Comparison of ENCODE assay signal across 22 cellular contexts in genomic region chr9:95193067-95193466, GRCh38.
DNase-seq lines count a peak whose midpoint lies in the region; TF ChIP-seq lines count a peak whose summit lies in the region.
"Had no signal": no experiment of that assay in that cellular context is flagged by ENCODE, and none has a peak within 500 bp of the region (broad histone marks: within the 10 kb centered on the region; RNA-seq: fewer than 3 reads in every experiment).

No MANE protein-coding gene starts in this region.

- H3K9me2 ChIP-seq in OCI-LY7 (ENCODE audit: insufficient read depth, low read length) = no peaks in the 10 kb centered on the region

- H3K9ac ChIP-seq in mammary epithelial cell (ENCODE audit: insufficient read depth, low read length) = no peak overlapping the region

- TF ChIP-seq POLR2A in breast epithelium (IDR thresholded peaks at IDR 0.05) (no peak), prostate gland (IDR thresholded peaks at IDR 0.05) (no peak)

- H3K4me3 Mint-ChIP-seq in endothelial cell (ENCODE audit: unreplicated experiment) = no peak overlapping the region
- H3K4me3 Mint-ChIP-seq: CD8-positive, alpha-beta memory T cell; nephron progenitor cell; stimulated activated naive CD8-positive, alpha-beta T cell treated with anti-CD3 and anti-CD28 coated beads, Interleukin-15, amount 100 ng/mL, for 72 hours; T-helper 17 cell had no signal

- H3K4me2 ChIP-seq in mammary epithelial cell (ENCODE audit: insufficient read depth, low read depth, low read length) (no peak overlapping the region), OCI-LY7 (ENCODE audit: low read length) (no peak overlapping the region)

- peaks cover 10% of the 10 kb centered on the region for H3K27me3 Mint-ChIP-seq in endothelial cell (ENCODE audit: unreplicated experiment)
- H3K27me3 Mint-ChIP-seq: stimulated activated naive CD8-positive, alpha-beta T cell treated with anti-CD3 and anti-CD28 coated beads, Interleukin-15, amount 100 ng/mL, for 72 hours; T-helper 17 cell had no signal

- H3K36me3 Mint-ChIP-seq in endothelial cell (ENCODE audit: low read depth, unreplicated experiment) = no peaks in the 10 kb centered on the region

- DNase-seq in mammary epithelial cell (no peak), breast epithelium (ENCODE audit: low spot score in 2 of 2) (no peak), OCI-LY7 (ENCODE audit: low spot score) (no peak), fibroblast of villous mesenchyme (ENCODE audit: low read depth) (no peak), endothelial cell (ENCODE audit: low spot score) (no peak), HT-29 (ENCODE audit: low spot score) (no peak), LoVo (ENCODE audit: low spot score) (no peak), prostate gland (ENCODE audit: low spot score) (no peak)
- DNase-seq: activated CD4-positive, CD25-positive, alpha-beta regulatory T cell; adrenal gland; CD8-positive, alpha-beta memory T cell; gastrocnemius medialis; GF-D8; islet precursor cell; mesenchymal stem cell; NCI-H2081 treated with DMSO at 0.1 percent for 48 hours; NCI-H82; nephron progenitor cell; stimulated activated CD4-positive, alpha-beta T cell treated with anti-CD3 and anti-CD28 coated beads, Interleukin-15, amount 100 ng/mL, for 24 hours; stimulated activated naive CD8-positive, alpha-beta T cell treated with anti-CD3 and anti-CD28 coated beads, Interleukin-15, amount 100 ng/mL, for 72 hours; T-helper 17 cell had no signal

- WGBS in mammary epithelial cell (ENCODE audit: low coverage, missing lambda C conversion rate) = 82% methylated on average over 8 of the region's 8 CpGs
- WGBS in prostate gland = 88% methylated on average over 8 of the region's 8 CpGs

- H3K27ac Mint-ChIP-seq in endothelial cell (ENCODE audit: unreplicated experiment) = no peak overlapping the region
- H3K27ac Mint-ChIP-seq: activated T-helper 2 cell treated with anti-CD3 and anti-CD28 coated beads, Interferon-gamma antibody, Interleukin-2, Interleukin-4, amounts not matched to agents 10 μg/mL and 5 μg/mL and 100 μg/mL, durations not matched to agents 14 hours and 24 hours and 36 hours; nephron progenitor cell; stimulated activated naive CD8-positive, alpha-beta T cell treated with anti-CD3 and anti-CD28 coated beads, Interleukin-15, amount 100 ng/mL, for 72 hours; T-helper 17 cell had no signal

- H3K9me3 ChIP-seq in mammary epithelial cell (replicated peaks; ENCODE audit: insufficient read depth, low read length) (no peaks in the 10 kb centered on the region), breast epithelium (no peaks in the 10 kb centered on the region), OCI-LY7 (ENCODE audit: low read length) (no peaks in the 10 kb centered on the region), prostate gland (no peaks in the 10 kb centered on the region)
- H3K9me3 ChIP-seq: adrenal gland, gastrocnemius medialis had no signal

- in situ Hi-C loops in mammary epithelial cell (cut with MboI; ENCODE audit: low sequenced_read_pairs in 2 of 2) = no loop called here

- H3K4me3 ChIP-seq in mammary epithelial cell (replicated peaks in 1 of 3; ENCODE audit: insufficient read depth in 1 of 3, low read depth in 2 of 3, low read length in 3 of 3) (no peak overlapping the region), breast epithelium (no peak overlapping the region), OCI-LY7 (ENCODE audit: low read depth, low read length, poor library complexity, severe bottlenecking) (no peak overlapping the region), fibroblast of villous mesenchyme (ENCODE audit: low read depth, low read length) (no peak overlapping the region), prostate gland (no peak overlapping the region)
- H3K4me3 ChIP-seq: adrenal gland, gastrocnemius medialis had no signal

- H3K9me3 Mint-ChIP-seq in endothelial cell (ENCODE audit: unreplicated experiment) = no peaks in the 10 kb centered on the region
- H3K9me3 Mint-ChIP-seq: activated T-helper 2 cell treated with anti-CD3 and anti-CD28 coated beads, Interferon-gamma antibody, Interleukin-2, Interleukin-4, amounts not matched to agents 10 μg/mL and 5 μg/mL and 100 μg/mL, durations not matched to agents 14 hours and 24 hours and 36 hours; CD8-positive, alpha-beta memory T cell; nephron progenitor cell had no signal

- dilution Hi-C loops in mammary epithelial cell (cut with HindIII; ENCODE audit: low sequenced_read_pairs) = no loop called here

- H2AFZ ChIP-seq in mammary epithelial cell (ENCODE audit: low read depth, low read length) = no peak overlapping the region
- H2AFZ ChIP-seq in OCI-LY7 (ENCODE audit: low read length) = no peak overlapping the region

- H3K4me1 Mint-ChIP-seq in endothelial cell (ENCODE audit: unreplicated experiment) = peaks cover 40% of the 10 kb centered on the region

- peak; percentile 10 to 13 for TF ChIP-seq CTCF in mammary epithelial cell (conservative IDR thresholded peaks at IDR 0.05 in 1 of 2, IDR thresholded peaks at IDR 0.05 in 1 of 2; ENCODE audit: extremely low read depth in 1 of 2, insufficient read depth in 1 of 2, low read depth in 1 of 2, low read length in 2 of 2)
- TF ChIP-seq CTCF in breast epithelium (IDR thresholded peaks at IDR 0.05) = no peak
- TF ChIP-seq CTCF in OCI-LY7 (conservative IDR thresholded peaks at IDR 0.05; ENCODE audit: low read length) = peak; percentile 60
- peak; percentile 20 for TF ChIP-seq CTCF in fibroblast of villous mesenchyme (IDR thresholded peaks at IDR 0.05; ENCODE audit: insufficient read depth, low read depth, low read length)
- TF ChIP-seq CTCF in endothelial cell (IDR thresholded peaks at IDR 0.05; ENCODE audit: unreplicated experiment) = no peak
- TF ChIP-seq CTCF in prostate gland (IDR thresholded peaks at IDR 0.05) = no peak

- POLR2A ChIA-PET in OCI-LY7 (lab: Charles Lee) = no interaction called here

- H4K20me1 ChIP-seq in mammary epithelial cell (ENCODE audit: insufficient read depth, low read length) (peaks cover 2% of the 10 kb centered on the region), OCI-LY7 (ENCODE audit: insufficient read depth, low read length) (no peaks in the 10 kb centered on the region)

- H3K36me3 ChIP-seq in mammary epithelial cell (ENCODE audit: insufficient read depth, low read length) (no peaks in the 10 kb centered on the region), breast epithelium (no peaks in the 10 kb centered on the region), OCI-LY7 (ENCODE audit: insufficient read depth, low read length) (no peaks in the 10 kb centered on the region), prostate gland (no peaks in the 10 kb centered on the region)
- H3K36me3 ChIP-seq: adrenal gland, gastrocnemius medialis had no signal

- CTCF ChIA-PET in mammary epithelial cell (lab: Charles Lee; ENCODE audit: low non-redundant PET) (no interaction called here), OCI-LY7 (lab: Charles Lee; ENCODE audit: unreplicated experiment) (no interaction called here)

- BruUV-seq in mammary epithelial cell (replicated peaks; lab: Mats Ljungman, UMichigan) (no TSS peak), OCI-LY7 (replicated peaks; lab: Mats Ljungman, UMichigan) (no TSS peak)

- intact Hi-C loops in mammary epithelial cell (cut with micrococcal nuclease) = no loop called here
- intact Hi-C loops in breast epithelium (cut with DNase I; ENCODE audit: low total_unique reads) = no loop called here
- intact Hi-C loops in OCI-LY7 (cut with micrococcal nuclease; ENCODE audit: unreplicated experiment) = no loop called here
- intact Hi-C loops in prostate gland (cut with DNase I) = no loop called here

- H3K4me1 ChIP-seq in mammary epithelial cell (ENCODE audit: insufficient read depth, low read length) = peaks cover 18% of the 10 kb centered on the region
- H3K4me1 ChIP-seq in breast epithelium = no peaks in the 10 kb centered on the region
- no peaks in the 10 kb centered on the region for H3K4me1 ChIP-seq in OCI-LY7 (ENCODE audit: insufficient read depth, low read length, poor library complexity, severe bottlenecking)
- no peaks in the 10 kb centered on the region for H3K4me1 ChIP-seq in prostate gland (replicated peaks)

- no peak overlapping the region for H3K27ac ChIP-seq in mammary epithelial cell (ENCODE audit: insufficient read depth, low read depth, low read length)
- H3K27ac ChIP-seq in breast epithelium = no peak overlapping the region
- H3K27ac ChIP-seq in OCI-LY7 (ENCODE audit: low read depth, low read length, poor library complexity, severe bottlenecking) = no peak overlapping the region
- no peak overlapping the region for H3K27ac ChIP-seq in prostate gland
- H3K27ac ChIP-seq: adrenal gland, gastrocnemius medialis had no signal

- H3K79me2 ChIP-seq in mammary epithelial cell (ENCODE audit: insufficient read depth, low read length) = no peaks in the 10 kb centered on the region
- no peaks in the 10 kb centered on the region for H3K79me2 ChIP-seq in OCI-LY7 (ENCODE audit: insufficient read depth, low read depth, low read length)

- no peaks in the 10 kb centered on the region for H3K27me3 ChIP-seq in mammary epithelial cell (ENCODE audit: insufficient read depth, low read length)
- H3K27me3 ChIP-seq in breast epithelium = no peaks in the 10 kb centered on the region
- no peaks in the 10 kb centered on the region for H3K27me3 ChIP-seq in prostate gland (replicated peaks; ENCODE audit: insufficient read depth)
- H3K27me3 ChIP-seq: adrenal gland, gastrocnemius medialis had no signal

Comparison
In these comparisons a context has a peak if more than half of its experiments do, and no peak if none do; other contexts are left out.
1. CTCF ChIP-seq: peak in mammary epithelial cell (2 of 2), OCI-LY7 (single experiment) and fibroblast of villous mesenchyme (single experiment); none in breast epithelium (0 of 3), endothelial cell (single experiment) and prostate gland (0 of 4).